ENCODE assay signal across 8 cellular contexts in the genomic region with DNA sequence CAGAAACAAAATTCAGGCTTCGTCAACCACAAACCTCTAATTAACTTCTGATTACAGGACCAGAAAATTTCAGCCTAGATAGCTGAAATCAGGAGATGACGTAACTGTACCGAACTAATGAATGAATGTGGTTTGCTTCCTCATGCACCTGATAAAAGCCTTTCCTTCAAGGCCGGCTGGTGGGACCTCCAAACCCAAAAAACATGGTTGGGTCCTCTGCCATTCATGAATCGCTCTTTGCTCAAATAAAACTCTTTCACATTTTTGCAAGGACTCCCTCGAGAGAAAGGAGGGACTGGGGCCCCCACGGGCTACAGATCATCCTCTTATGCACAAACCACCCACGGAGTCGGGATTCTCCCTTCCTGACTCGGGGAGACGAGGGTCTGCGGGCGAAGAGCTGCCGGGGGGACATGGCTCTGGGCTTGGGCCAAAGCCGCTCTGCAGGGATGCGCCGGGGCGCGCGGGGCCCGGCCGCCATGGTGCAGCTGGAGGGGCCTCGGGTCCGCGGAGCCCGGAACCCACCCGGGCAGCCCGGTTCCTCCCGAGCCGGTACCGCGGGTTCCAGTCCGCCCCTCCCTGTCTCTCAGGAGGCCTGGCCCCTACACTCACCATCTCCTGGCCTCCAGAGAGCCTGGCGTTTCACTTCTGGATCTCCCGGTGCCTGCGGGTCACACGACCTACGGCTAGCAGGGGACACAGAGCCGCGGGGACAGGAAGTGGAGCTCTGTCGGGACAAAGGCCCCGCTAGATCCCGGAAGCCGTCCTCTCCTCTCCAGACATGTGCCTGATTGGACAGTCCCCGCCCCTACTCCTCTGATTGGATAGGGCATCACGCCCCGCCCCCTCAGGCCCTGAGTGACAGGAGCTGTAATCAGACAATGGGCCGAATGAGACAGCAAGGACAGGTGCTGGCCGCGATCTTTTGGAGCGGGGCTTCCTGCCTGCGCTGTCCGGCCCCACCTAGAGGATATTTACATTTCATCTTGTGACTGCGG. TPM values are rescaled to one million over a fixed set of nuclear protein-coding genes. Genes with fewer than 3 reads are reported as not detected.
DNase-seq lines count a peak whose midpoint lies in the region; ATAC-seq and TF ChIP-seq lines count a peak whose summit lies in the region.

A gene (minus strand): TSS at position 721 of the 998 bp plus-strand sequence. CDS start 106 bp downstream, at position 615.

- ATAC-seq in GM19351 (IDR thresholded peaks at IDR 0.05; ENCODE audit: unreplicated experiment) (peak; percentile 99), HG03521 (IDR thresholded peaks at IDR 0.05; ENCODE audit: unreplicated experiment) (peak; percentile 99), left lung (peak; percentile 100)

- no peaks in the 10 kb centered on the region; a peak in 1 of 22 replicates for H3K27me3 ChIP-seq in BLaER1 treated with 17β-estradiol and CSF1 and Interleukin-3, amounts not matched to agents 10 nM and 100 nM
- H3K27me3 ChIP-seq in left lung: no peaks in the 10 kb centered on the region

- DNase-seq in NCI-H748 (lab: John Stamatoyannopoulos, UW; ENCODE audit: unreplicated experiment): peak; percentile 98
- DNase-seq in activated CD4-positive, alpha-beta T cell treated with anti-CD3 and anti-CD28 coated beads, Interleukin-2, amount 50 U/mL, for 1 hour: peak; percentile 97
- DNase-seq in left lung: peak; percentile 96 to 97
- DNase-seq in stimulated activated CD4-positive, alpha-beta T cell treated with anti-CD3 and anti-CD28 coated beads, Interleukin-2, amount 100 ng/mL, for 48 hours: peak; percentile 95 to 98

- H3K4me1 ChIP-seq in BLaER1 treated with 17β-estradiol and CSF1 and Interleukin-3, amounts not matched to agents 10 nM and 100 nM: peaks cover 11 to 37% (median 23%) of the 10 kb centered on the region in 10 experiments; a peak in 19 of 20 replicates
- H3K4me1 ChIP-seq in left lung: peaks cover 0 to 30% of the 10 kb centered on the region in 2 donors

- H3K9ac ChIP-seq in BLaER1 treated with 17β-estradiol and CSF1 and Interleukin-3, amounts not matched to agents 10 nM and 100 nM: peak within 1 kb of the TSS; percentile 93 to 100 (median 99)

- peaks cover 50% of the 10 kb centered on the region for H3K36me3 Mint-ChIP-seq in dendritic cell treated with granulocyte-macrophage colony-stimulating factor and Interleukin-4, amounts not matched to agents 40 ng/mL and 50 ng/mL, for 4 days (ENCODE audit: low read depth)

- peaks cover 14% of the 10 kb centered on the region for H3K4me1 Mint-ChIP-seq in dendritic cell treated with granulocyte-macrophage colony-stimulating factor and Interleukin-4, amounts not matched to agents 40 ng/mL and 50 ng/mL, for 4 days (ENCODE audit: low read depth)

- no peak for TF ChIP-seq CTCF in left lung (IDR thresholded peaks at IDR 0.05)

- H3K9me3 Mint-ChIP-seq in dendritic cell treated with granulocyte-macrophage colony-stimulating factor and Interleukin-4, amounts not matched to agents 40 ng/mL and 50 ng/mL, for 4 days: peaks cover 17% of the 10 kb centered on the region

- H4K20me1 ChIP-seq in BLaER1 treated with 17β-estradiol and CSF1 and Interleukin-3, amounts not matched to agents 10 nM and 100 nM: peaks cover 0 to 27% (median 0%) of the 10 kb centered on the region in 11 experiments; a peak in 6 of 22 replicates

- H3K27me3 Mint-ChIP-seq in dendritic cell treated with granulocyte-macrophage colony-stimulating factor and Interleukin-4, amounts not matched to agents 40 ng/mL and 50 ng/mL, for 4 days: peaks cover 7% of the 10 kb centered on the region

- H3K27ac Mint-ChIP-seq in dendritic cell treated with granulocyte-macrophage colony-stimulating factor and Interleukin-4, amounts not matched to agents 40 ng/mL and 50 ng/mL, for 4 days: peak within 1 kb of the TSS; percentile 97

- peak within 1 kb of the TSS; percentile 93 for H3K4me3 Mint-ChIP-seq in dendritic cell treated with granulocyte-macrophage colony-stimulating factor and Interleukin-4, amounts not matched to agents 40 ng/mL and 50 ng/mL, for 4 days

- H3K36me3 ChIP-seq in BLaER1 treated with 17β-estradiol and CSF1 and Interleukin-3, amounts not matched to agents 10 nM and 100 nM: peaks cover 38 to 44% (median 41%) of the 10 kb centered on the region in 11 experiments
- peaks cover 0 to 20% of the 10 kb centered on the region in 2 donors for H3K36me3 ChIP-seq in left lung

- H3K4me3 ChIP-seq in BLaER1 treated with 17β-estradiol and CSF1 and Interleukin-3, amounts not matched to agents 10 nM and 100 nM: peak within 1 kb of the TSS; percentile 81 to 98 (median 93)
- H3K4me3 ChIP-seq in left lung: peak within 1 kb of the TSS; percentile 84 to 94

- peak within 1 kb of the TSS; percentile 91 to 99 (median 98) for H3K27ac ChIP-seq in BLaER1 treated with 17β-estradiol and CSF1 and Interleukin-3, amounts not matched to agents 10 nM and 100 nM
- peak within 1 kb of the TSS; percentile 81 to 87 for H3K27ac ChIP-seq in left lung

- peak within 1 kb of the TSS; percentile 63 to 89 (median 82) for H3K4me2 ChIP-seq in BLaER1 treated with 17β-estradiol and CSF1 and Interleukin-3, amounts not matched to agents 10 nM and 100 nM

- intact Hi-C loops in dendritic cell treated with granulocyte-macrophage colony-stimulating factor and Interleukin-4, amounts not matched to agents 40 ng/mL and 50 ng/mL, for 4 days (cut with micrococcal nuclease): loop anchor here (2.0 kb wide), 1 partner anchor 44 kb away; no protein-coding TSS in a partner anchor
- intact Hi-C loops in left lung (cut with DNase I): no loop called here

- H3K9me3 ChIP-seq in BLaER1 treated with 17β-estradiol and CSF1 and Interleukin-3, amounts not matched to agents 10 nM and 100 nM (replicated peaks in 1 of 11): peaks cover 40 to 54% (median 42%) of the 10 kb centered on the region in 11 experiments
- no peaks in the 10 kb centered on the region for H3K9me3 ChIP-seq in left lung

RNA-seq across cellular contexts. Expression of the gene that starts here (rescaled TPM):
- 10 to 100 TPM; 19.6 to 26.4 TPM for total RNA-seq in left lung

Comparison
In these comparisons a context has a peak if more than half of its experiments do, and no peak if none do; other contexts are left out.
1. Peak in every context shown above with its lines: DNase-seq, ATAC-seq, H3K4me3 ChIP-seq and H3K27ac ChIP-seq.